8 cellular contexts compared by ENCODE assay signal in genomic region chr15:43749690-43750345, GRCh38. TPM values are rescaled to one million over a fixed set of nuclear protein-coding genes. Genes with fewer than 3 reads are reported as not detected.
DNase-seq lines count a peak whose midpoint lies in the region; ATAC-seq lines count a peak whose summit lies in the region.

No MANE protein-coding gene starts in this region.

- peak; percentile 56 for ATAC-seq in GM18907 (IDR thresholded peaks at IDR 0.05; ENCODE audit: unreplicated experiment)
- ATAC-seq in HG03175 (IDR thresholded peaks at IDR 0.05; ENCODE audit: unreplicated experiment), result peak; percentile 44
- peak; percentile 37 to 60 for ATAC-seq in naive thymus-derived CD8-positive, alpha-beta T cell
- ATAC-seq in HG02642 (IDR thresholded peaks at IDR 0.05; ENCODE audit: poor library complexity, unreplicated experiment), result no peak

- peaks cover 58% of the 10 kb centered on the region for H3K36me3 Mint-ChIP-seq in activated T-helper 2 cell treated with anti-CD3 and anti-CD28 coated beads, Interferon-gamma antibody, Interleukin-2, Interleukin-4, amounts not matched to agents 10 μg/mL and 5 μg/mL and 100 μg/mL, durations not matched to agents 14 hours and 24 hours and 36 hours (ENCODE audit: low read depth)
- H3K36me3 Mint-ChIP-seq in naive thymus-derived CD8-positive, alpha-beta T cell, result peaks cover 0 to 31% (median 4%) of the 10 kb centered on the region in 3 donors

- intact Hi-C loops in activated T-helper 2 cell treated with anti-CD3 and anti-CD28 coated beads, Interferon-gamma antibody, Interleukin-2, Interleukin-4, amounts not matched to agents 10 μg/mL and 5 μg/mL and 100 μg/mL, durations not matched to agents 14 hours and 24 hours and 36 hours (cut with micrococcal nuclease), result loop anchor here (2.0 kb wide), 2 partner anchors 27 to 43 kb away; partner anchors contain the start of genes ELL3 and SERF2

- DNase-seq in activated T-helper 2 cell treated with anti-CD3 and anti-CD28 coated beads, Interferon-gamma antibody, Interleukin-2, Interleukin-4, amounts not matched to agents 10 μg/mL and 5 μg/mL and 100 μg/mL, durations not matched to agents 14 hours and 24 hours and 36 hours (ENCODE audit: low spot score), result peak; percentile 48
- DNase-seq in naive thymus-derived CD8-positive, alpha-beta T cell, result peak; percentile 8 to 82 (median 47)
- DNase-seq in NCI-H526 (lab: John Stamatoyannopoulos, UW) (no peak), UCSD-AML1 (lab: John Stamatoyannopoulos, UW; ENCODE audit: unreplicated experiment) (no peak), SIG-M5 treated with dmso at 0.1 percent for 504 hours (lab: John Stamatoyannopoulos, UW; ENCODE audit: unreplicated experiment) (no peak)

- H3K4me1 Mint-ChIP-seq in activated T-helper 2 cell treated with anti-CD3 and anti-CD28 coated beads, Interferon-gamma antibody, Interleukin-2, Interleukin-4, amounts not matched to agents 10 μg/mL and 5 μg/mL and 100 μg/mL, durations not matched to agents 14 hours and 24 hours and 36 hours (ENCODE audit: low read depth), result peaks cover 33% of the 10 kb centered on the region
- H3K4me1 Mint-ChIP-seq in naive thymus-derived CD8-positive, alpha-beta T cell, result peaks cover 24 to 78% (median 61%) of the 10 kb centered on the region in 4 donors

- H3K9me3 Mint-ChIP-seq in activated T-helper 2 cell treated with anti-CD3 and anti-CD28 coated beads, Interferon-gamma antibody, Interleukin-2, Interleukin-4, amounts not matched to agents 10 μg/mL and 5 μg/mL and 100 μg/mL, durations not matched to agents 14 hours and 24 hours and 36 hours, result no peaks in the 10 kb centered on the region
- no peaks in the 10 kb centered on the region for H3K9me3 Mint-ChIP-seq in naive thymus-derived CD8-positive, alpha-beta T cell

- H3K27me3 Mint-ChIP-seq in activated T-helper 2 cell treated with anti-CD3 and anti-CD28 coated beads, Interferon-gamma antibody, Interleukin-2, Interleukin-4, amounts not matched to agents 10 μg/mL and 5 μg/mL and 100 μg/mL, durations not matched to agents 14 hours and 24 hours and 36 hours (ENCODE audit: low read depth), result no peaks in the 10 kb centered on the region
- no peaks in the 10 kb centered on the region for H3K27me3 Mint-ChIP-seq in naive thymus-derived CD8-positive, alpha-beta T cell

- H3K27ac Mint-ChIP-seq in activated T-helper 2 cell treated with anti-CD3 and anti-CD28 coated beads, Interferon-gamma antibody, Interleukin-2, Interleukin-4, amounts not matched to agents 10 μg/mL and 5 μg/mL and 100 μg/mL, durations not matched to agents 14 hours and 24 hours and 36 hours, result peak overlapping the region; percentile 72
- peak overlapping the region; percentile 74 to 96 (median 90) for H3K27ac Mint-ChIP-seq in naive thymus-derived CD8-positive, alpha-beta T cell

- POLR2A ChIA-PET in naive thymus-derived CD8-positive, alpha-beta T cell (lab: Charles Lee), result interaction anchor here (0.7 to 2.2 kb wide), 9 partner anchors 16 to 678 kb away, joined by 3 to 9 read pairs (median 4); partner anchors contain the start of genes CTDSPL2, ELL3, HYPK and SERINC4

- H3K4me3 Mint-ChIP-seq in activated T-helper 2 cell treated with anti-CD3 and anti-CD28 coated beads, Interferon-gamma antibody, Interleukin-2, Interleukin-4, amounts not matched to agents 10 μg/mL and 5 μg/mL and 100 μg/mL, durations not matched to agents 14 hours and 24 hours and 36 hours (ENCODE audit: low read depth), result peak overlapping the region; percentile 63
- peak overlapping the region; percentile 59 to 85 (median 80) for H3K4me3 Mint-ChIP-seq in naive thymus-derived CD8-positive, alpha-beta T cell

RNA-seq across cellular contexts. Expression of gene PDIA3, which starts 3.6 kb away (rescaled TPM):
- 370 and 384 TPM in 2 replicates for total RNA-seq in activated T-helper 2 cell treated with anti-CD3 and anti-CD28 coated beads, Interferon-gamma antibody, Interleukin-2, Interleukin-4, amounts not matched to agents 10 μg/mL and 5 μg/mL and 100 μg/mL, durations not matched to agents 14 hours and 24 hours and 36 hours
- 100 to 1,000 TPM; 147 to 150 TPM for total RNA-seq in naive thymus-derived CD8-positive, alpha-beta T cell
- polyA plus RNA-seq in naive thymus-derived CD8-positive, alpha-beta T cell, result 100 to 1,000 TPM; 246 to 310 (median 268) TPM

RNA-seq across cellular contexts. Expression of gene ELL3, which starts 26.9 kb away (rescaled TPM):
- total RNA-seq in activated T-helper 2 cell treated with anti-CD3 and anti-CD28 coated beads, Interferon-gamma antibody, Interleukin-2, Interleukin-4, amounts not matched to agents 10 μg/mL and 5 μg/mL and 100 μg/mL, durations not matched to agents 14 hours and 24 hours and 36 hours, result 1.0 and 1.3 TPM in 2 replicates
- 1 to 10 TPM; 4.0 to 4.4 TPM for total RNA-seq in naive thymus-derived CD8-positive, alpha-beta T cell
- 1 to 10 TPM in 2 of 3 donors, under 1 TPM in 1; 0.73 to 2.1 (median 1.4) TPM for polyA plus RNA-seq in naive thymus-derived CD8-positive, alpha-beta T cell

RNA-seq across cellular contexts. Expression of gene SERF2, which starts 42.3 kb away (rescaled TPM):
- total RNA-seq in activated T-helper 2 cell treated with anti-CD3 and anti-CD28 coated beads, Interferon-gamma antibody, Interleukin-2, Interleukin-4, amounts not matched to agents 10 μg/mL and 5 μg/mL and 100 μg/mL, durations not matched to agents 14 hours and 24 hours and 36 hours, result 580 and 598 TPM in 2 replicates
- total RNA-seq in naive thymus-derived CD8-positive, alpha-beta T cell, result 100 to 1,000 TPM; 549 to 584 TPM
- 1,000 to 10,000 TPM; 1,905 to 2,412 (median 2,207) TPM for polyA plus RNA-seq in naive thymus-derived CD8-positive, alpha-beta T cell

RNA-seq across cellular contexts. Expression of gene SERINC4, which starts 50.2 kb away (rescaled TPM):
- total RNA-seq in activated T-helper 2 cell treated with anti-CD3 and anti-CD28 coated beads, Interferon-gamma antibody, Interleukin-2, Interleukin-4, amounts not matched to agents 10 μg/mL and 5 μg/mL and 100 μg/mL, durations not matched to agents 14 hours and 24 hours and 36 hours, result 0.28 and 0.57 TPM in 2 replicates
- total RNA-seq in naive thymus-derived CD8-positive, alpha-beta T cell, result under 1 TPM; 0.23 to 0.27 TPM
- 1 to 10 TPM; 2.1 to 4.2 (median 3.5) TPM for polyA plus RNA-seq in naive thymus-derived CD8-positive, alpha-beta T cell

RNA-seq across cellular contexts. Expression of gene HYPK, which starts 50.6 kb away (rescaled TPM):
- 23.6 and 24.3 TPM in 2 replicates for total RNA-seq in activated T-helper 2 cell treated with anti-CD3 and anti-CD28 coated beads, Interferon-gamma antibody, Interleukin-2, Interleukin-4, amounts not matched to agents 10 μg/mL and 5 μg/mL and 100 μg/mL, durations not matched to agents 14 hours and 24 hours and 36 hours
- total RNA-seq in naive thymus-derived CD8-positive, alpha-beta T cell, result 10 to 100 TPM; 27.7 to 28.9 TPM
- 10 to 100 TPM in 2 of 3 donors, 1 to 10 TPM in 1; 7.7 to 14.1 (median 13.0) TPM for polyA plus RNA-seq in naive thymus-derived CD8-positive, alpha-beta T cell

Comparison
In these comparisons a context has a peak if more than half of its experiments do, and no peak if none do; other contexts are left out.
1. DNase-seq: peak in activated T-helper 2 cell treated with anti-CD3 and anti-CD28 coated beads, Interferon-gamma antibody, Interleukin-2, Interleukin-4, amounts not matched to agents 10 μg/mL and 5 μg/mL and 100 μg/mL, durations not matched to agents 14 hours and 24 hours and 36 hours (single experiment) and naive thymus-derived CD8-positive, alpha-beta T cell (10 of 10); none in NCI-H526 (0 of 2), UCSD-AML1 (single experiment) and SIG-M5 treated with dmso at 0.1 percent for 504 hours (single experiment).